In the genomic region with DNA sequence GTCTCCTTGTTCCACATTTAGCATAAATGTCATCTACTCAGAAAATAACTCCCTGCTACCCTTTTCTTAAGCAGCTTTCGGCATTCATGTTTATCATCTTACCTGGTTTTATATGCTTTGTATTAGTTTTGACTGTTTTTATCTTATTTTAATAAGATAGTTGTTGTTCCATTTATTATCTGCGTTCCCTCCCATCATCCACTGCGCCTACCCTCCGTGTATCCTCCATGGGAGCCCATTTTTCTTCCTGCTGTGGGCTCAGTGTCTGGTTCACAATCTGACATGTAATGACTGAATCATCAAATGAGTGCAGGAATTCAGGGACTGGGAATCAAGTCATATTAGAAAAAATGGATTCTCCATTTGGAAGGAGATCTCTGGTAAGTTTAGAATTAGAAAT, we compare ENCODE assay signal across 12 cellular contexts. TPM values are rescaled to one million over a fixed set of nuclear protein-coding genes. Genes with fewer than 3 reads are reported as not detected.
"Had no signal": no experiment of that assay in that cellular context is flagged by ENCODE, and none has a peak within 500 bp of the region (broad histone marks: within the 10 kb centered on the region; RNA-seq: fewer than 3 reads in every experiment).

No MANE protein-coding gene starts in this region.

RNA-seq across cellular contexts. Expression of a gene that starts 2.3 kb away (rescaled TPM):
- total RNA-seq: subcutaneous adipose tissue, suprapubic skin, testis, thoracic aorta, thyroid gland, tibial nerve, transverse colon, upper lobe of right lung, ureter, vagina had no signal
- polyA plus RNA-seq: stomach, urinary bladder had no signal
